Comparison of ENCODE assay signal across 22 cellular contexts in genomic region chr14:75658957-75659356, GRCh38. TPM values are rescaled to one million over a fixed set of nuclear protein-coding genes. Genes with fewer than 3 reads are reported as not detected.
DNase-seq lines count a peak whose midpoint lies in the region; ATAC-seq, FAIRE-seq and TF ChIP-seq lines count a peak whose summit lies in the region.
"Had no signal": no experiment of that assay in that cellular context is flagged by ENCODE, and none has a peak within 500 bp of the region (broad histone marks: within the 10 kb centered on the region; RNA-seq: fewer than 3 reads in every experiment).

No MANE protein-coding gene starts in this region.

- no peak for TF ChIP-seq POLR2A in K562 (conservative IDR thresholded peaks at IDR 0.05)

- peak overlapping the region; percentile 11 for H3K27ac Mint-ChIP-seq in activated CD8-positive, alpha-beta T cell treated with anti-CD3 and anti-CD28 coated beads for 36 hours
- H3K27ac Mint-ChIP-seq in activated CD8-positive, alpha-beta T cell treated with anti-CD3 and anti-CD28 coated beads, Interleukin-2, amount 10 ng/mL, durations not matched to agents 7 days and 5 days, result no peak overlapping the region
- no peak overlapping the region for H3K27ac Mint-ChIP-seq in neural progenitor cell
- H3K27ac Mint-ChIP-seq in CD14-positive monocyte, result peak overlapping the region in 1 of 7 donors; percentile 5

- no peak overlapping the region for H3K4me3 ChIP-seq in K562
- peak overlapping the region; percentile 88 for H3K4me3 ChIP-seq in neural progenitor cell
- H3K4me3 ChIP-seq: BLaER1, heart right ventricle had no signal

- 90% methylated on average over 2 of the region's 2 CpGs for WGBS in K562 (ENCODE audit: insufficient coverage, low coverage, missing lambda C conversion rate)

- no TSS peak for BruUV-seq in K562 (replicated peaks; lab: Mats Ljungman, UMichigan)

- no peak for TF ChIP-seq EP300 in K562 (IDR thresholded peaks at IDR 0.05; ENCODE audit: low read length)

- ATAC-seq in activated CD8-positive, alpha-beta T cell treated with anti-CD3 and anti-CD28 coated beads for 36 hours, result no peak
- no peak for ATAC-seq in activated CD8-positive, alpha-beta T cell treated with anti-CD3 and anti-CD28 coated beads, Interleukin-2, amount 10 ng/mL, durations not matched to agents 7 days and 5 days
- no peak for ATAC-seq in K562
- ATAC-seq in GM21360 (IDR thresholded peaks at IDR 0.05; ENCODE audit: unreplicated experiment), result no peak
- ATAC-seq: heart right ventricle, Right ventricle myocardium inferior, upper lobe of right lung had no signal

- no peak overlapping the region for H3K4me3 Mint-ChIP-seq in activated CD8-positive, alpha-beta T cell treated with anti-CD3 and anti-CD28 coated beads for 36 hours
- H3K4me3 Mint-ChIP-seq in activated CD8-positive, alpha-beta T cell treated with anti-CD3 and anti-CD28 coated beads, Interleukin-2, amount 10 ng/mL, durations not matched to agents 7 days and 5 days, result no peak overlapping the region
- H3K4me3 Mint-ChIP-seq in neural progenitor cell (no peak overlapping the region), CD14-positive monocyte (no peak overlapping the region)

- H3K9me3 ChIP-seq in K562 (replicated peaks; ENCODE audit: control insufficient read depth, insufficient read depth, low read depth, low read length) (no peaks in the 10 kb centered on the region), neural progenitor cell (ENCODE audit: low read depth) (no peaks in the 10 kb centered on the region)
- H3K9me3 ChIP-seq: BLaER1, heart right ventricle, upper lobe of right lung had no signal

- no peak overlapping the region for H3K4me2 ChIP-seq in K562 (ENCODE audit: insufficient read depth, low read length)
- H3K4me2 ChIP-seq in neural progenitor cell, result peak overlapping the region; percentile 85

- H3F3A ChIP-seq in neural progenitor cell (ENCODE audit: low read depth), result peaks cover 27% of the 10 kb centered on the region

- H3K27ac ChIP-seq in K562 (ENCODE audit: extremely low read depth, low read depth, low read length) (no peak overlapping the region), neural progenitor cell (no peak overlapping the region)
- H3K27ac ChIP-seq: BLaER1, heart right ventricle, upper lobe of right lung had no signal

- intact Hi-C loops in activated CD8-positive, alpha-beta T cell treated with anti-CD3 and anti-CD28 coated beads for 36 hours (cut with micrococcal nuclease), result loop anchor here (10.0 kb wide), 1 partner anchor 164 kb away; no protein-coding TSS in a partner anchor
- intact Hi-C loops in K562 (cut with micrococcal nuclease) (loop anchor here (10.0 kb wide), 1 partner anchor 354 kb away; no protein-coding TSS in a partner anchor), CD14-positive monocyte (cut with micrococcal nuclease) (no loop called here)

- in situ Hi-C loops in K562 (cut with MboI), result loop anchor here (25.0 kb wide), 1 partner anchor 522 kb away; the partner anchor contains the start of gene NEK9

- peaks cover 0 to 4% of the 10 kb centered on the region in 2 experiments; a peak in 4 of 5 replicates for H3K4me1 ChIP-seq in K562 (replicated peaks in 1 of 2; ENCODE audit: control insufficient read depth in 2 of 2, insufficient read depth in 2 of 2, low read length in 2 of 2)
- peaks cover 19% of the 10 kb centered on the region for H3K4me1 ChIP-seq in neural progenitor cell

- no peaks in the 10 kb centered on the region for H3K9me1 ChIP-seq in K562 (ENCODE audit: control insufficient read depth, insufficient read depth, low read length)

- no peak for TF ChIP-seq RAD21 in K562 (CRISPR knock-in tag; conservative IDR thresholded peaks at IDR 0.05 in 1 of 2, IDR thresholded peaks at IDR 0.05 in 1 of 2)

- H2AFZ ChIP-seq in K562 (ENCODE audit: low read depth, low read length) (no peak overlapping the region), neural progenitor cell (replicated peaks) (no peak overlapping the region)

- H3K79me2 ChIP-seq in K562 (ENCODE audit: control insufficient read depth, insufficient read depth, low read length) (peaks cover 25% of the 10 kb centered on the region), neural progenitor cell (ENCODE audit: low read depth) (peaks cover 57% of the 10 kb centered on the region)

- peaks cover 18% of the 10 kb centered on the region for H3K4me1 Mint-ChIP-seq in activated CD8-positive, alpha-beta T cell treated with anti-CD3 and anti-CD28 coated beads for 36 hours (ENCODE audit: low read depth)
- peaks cover 31% of the 10 kb centered on the region for H3K4me1 Mint-ChIP-seq in activated CD8-positive, alpha-beta T cell treated with anti-CD3 and anti-CD28 coated beads, Interleukin-2, amount 10 ng/mL, durations not matched to agents 7 days and 5 days (ENCODE audit: low read depth)
- H3K4me1 Mint-ChIP-seq in neural progenitor cell, result peaks cover 30% of the 10 kb centered on the region
- H3K4me1 Mint-ChIP-seq in CD14-positive monocyte, result peaks cover 19% of the 10 kb centered on the region

- TF ChIP-seq CTCF in activated CD8-positive, alpha-beta T cell treated with anti-CD3 and anti-CD28 coated beads for 36 hours (IDR thresholded peaks at IDR 0.05), result no peak
- TF ChIP-seq CTCF in K562 (IDR thresholded peaks at IDR 0.05 in 2 of 3, conservative IDR thresholded peaks at IDR 0.05 in 1 of 3; ENCODE audit: insufficient read depth in 2 of 3, low read depth in 1 of 3, low read length in 3 of 3) (no peak), neural progenitor cell (IDR thresholded peaks at IDR 0.05) (no peak), CD14-positive monocyte (IDR thresholded peaks at IDR 0.05) (no peak)

- H3K36me3 Mint-ChIP-seq in activated CD8-positive, alpha-beta T cell treated with anti-CD3 and anti-CD28 coated beads for 36 hours (ENCODE audit: low read depth), result peaks cover 5% of the 10 kb centered on the region
- H3K36me3 Mint-ChIP-seq in activated CD8-positive, alpha-beta T cell treated with anti-CD3 and anti-CD28 coated beads, Interleukin-2, amount 10 ng/mL, durations not matched to agents 7 days and 5 days (ENCODE audit: low read depth), result peaks cover 20% of the 10 kb centered on the region
- H3K36me3 Mint-ChIP-seq in neural progenitor cell (peaks cover 2% of the 10 kb centered on the region), CD14-positive monocyte (peaks cover 11 to 28% of the 10 kb centered on the region in 2 donors)

- POLR2A ChIA-PET in activated CD8-positive, alpha-beta T cell treated with anti-CD3 and anti-CD28 coated beads for 36 hours (lab: Charles Lee), result no interaction called here
- POLR2A ChIA-PET in activated CD8-positive, alpha-beta T cell treated with anti-CD3 and anti-CD28 coated beads, Interleukin-2, amount 10 ng/mL, durations not matched to agents 7 days and 5 days (lab: Charles Lee), result no interaction called here
- POLR2A ChIA-PET in K562 (lab: Yijun Ruan, JAX), result no interaction called here

- peak; percentile 23 for FAIRE-seq in HTR-8/SVneo (lab: Jason Lieb, UNC)
- no peak for FAIRE-seq in K562 (lab: Jason Lieb, UNC)
- FAIRE-seq: GM18507 had no signal

- H4K20me1 ChIP-seq in K562 (replicated peaks; ENCODE audit: control insufficient read depth, insufficient read depth, low read length) (no peaks in the 10 kb centered on the region), neural progenitor cell (ENCODE audit: low read depth) (peaks cover 7% of the 10 kb centered on the region)
- H4K20me1 ChIP-seq: BLaER1 had no signal

- H3K9ac ChIP-seq in K562 (ENCODE audit: insufficient read depth in 1 of 2, low read depth in 2 of 2, low read length in 2 of 2) (no peak overlapping the region), neural progenitor cell (no peak overlapping the region)
- H3K9ac ChIP-seq: BLaER1 had no signal

- H3K36me3 ChIP-seq in K562 (ENCODE audit: control insufficient read depth, insufficient read depth, low read length), result peaks cover 36% of the 10 kb centered on the region; the same call in 2 of the 3 replicates
- H3K36me3 ChIP-seq in neural progenitor cell, result peaks cover 5% of the 10 kb centered on the region

- DNase-seq in activated CD8-positive, alpha-beta T cell treated with anti-CD3 and anti-CD28 coated beads for 36 hours, result no peak
- DNase-seq in activated CD8-positive, alpha-beta T cell treated with anti-CD3 and anti-CD28 coated beads, Interleukin-2, amount 10 ng/mL, durations not matched to agents 7 days and 5 days, result no peak
- no peak for DNase-seq in HTR-8/SVneo (ENCODE audit: insufficient read length, low spot score)
- DNase-seq in K562 (ENCODE audit: extremely low read depth in 1 of 4, low spot score in 3 of 4), result no peak
- DNase-seq in neural progenitor cell (ENCODE audit: low spot score), result no peak
- DNase-seq in central memory CD4-positive, alpha-beta T cell, result no peak
- no peak for DNase-seq in CD14-positive monocyte (ENCODE audit: low spot score)
- DNase-seq: activated CD4-positive, alpha-beta T cell treated with anti-CD3 and anti-CD28 coated beads for 4 hours; anterior cingulate cortex; DMS 273 treated with DMSO at 0.1 percent for 48 hours; H7; heart right ventricle; NCI-H187; NCI-H345; NCI-H774; SW 1271; upper lobe of right lung had no signal

- H3K9me3 Mint-ChIP-seq in activated CD8-positive, alpha-beta T cell treated with anti-CD3 and anti-CD28 coated beads for 36 hours, result no peaks in the 10 kb centered on the region
- no peaks in the 10 kb centered on the region for H3K9me3 Mint-ChIP-seq in activated CD8-positive, alpha-beta T cell treated with anti-CD3 and anti-CD28 coated beads, Interleukin-2, amount 10 ng/mL, durations not matched to agents 7 days and 5 days (ENCODE audit: insufficient read depth)
- H3K9me3 Mint-ChIP-seq in neural progenitor cell (no peaks in the 10 kb centered on the region), CD14-positive monocyte (no peaks in the 10 kb centered on the region)
- H3K9me3 Mint-ChIP-seq: mesothelial cell of epicardium had no signal

- CTCF ChIA-PET in activated CD8-positive, alpha-beta T cell treated with anti-CD3 and anti-CD28 coated beads for 36 hours (lab: Charles Lee), result interaction anchor here (13.1 kb wide), 1 partner anchor 82 kb away, joined by 281 read pairs; the partner anchor contains the start of gene FLVCR2
- CTCF ChIA-PET in activated CD8-positive, alpha-beta T cell treated with anti-CD3 and anti-CD28 coated beads, Interleukin-2, amount 10 ng/mL, durations not matched to agents 7 days and 5 days (lab: Charles Lee), result interaction anchor here (1.0 to 12.7 kb wide), 2 partner anchors 82 to 170 kb away, joined by 3 to 255 read pairs; partner anchors contain the start of gene FLVCR2
- CTCF ChIA-PET in K562 (lab: Yijun Ruan, JAX; ENCODE audit: low intra/inter-chr PET ratio), result no interaction called here

- no peaks in the 10 kb centered on the region for H3K27me3 Mint-ChIP-seq in activated CD8-positive, alpha-beta T cell treated with anti-CD3 and anti-CD28 coated beads for 36 hours
- no peaks in the 10 kb centered on the region for H3K27me3 Mint-ChIP-seq in activated CD8-positive, alpha-beta T cell treated with anti-CD3 and anti-CD28 coated beads, Interleukin-2, amount 10 ng/mL, durations not matched to agents 7 days and 5 days (ENCODE audit: low read depth)
- H3K27me3 Mint-ChIP-seq in neural progenitor cell (ENCODE audit: insufficient read depth, low read depth) (no peaks in the 10 kb centered on the region), CD14-positive monocyte (ENCODE audit: low read depth in 3 of 3) (peaks cover 0 to 1% (median 0%) of the 10 kb centered on the region in 3 donors)

- no peaks in the 10 kb centered on the region for H3K27me3 ChIP-seq in K562 (ENCODE audit: control insufficient read depth in 2 of 2, insufficient read depth in 2 of 2, low read length in 2 of 2)
- H3K27me3 ChIP-seq in neural progenitor cell, result no peaks in the 10 kb centered on the region
- H3K27me3 ChIP-seq: BLaER1, heart right ventricle, upper lobe of right lung had no signal

RNA-seq across cellular contexts. Expression of gene ERG28, which starts 1.7 kb away (rescaled TPM):
- total RNA-seq in activated CD8-positive, alpha-beta T cell treated with anti-CD3 and anti-CD28 coated beads for 36 hours, result 10 to 100 TPM; 13.4 to 14.9 TPM
- 10 to 100 TPM; 19.0 to 19.2 TPM for total RNA-seq in activated CD8-positive, alpha-beta T cell treated with anti-CD3 and anti-CD28 coated beads, Interleukin-2, amount 10 ng/mL, durations not matched to agents 7 days and 5 days
- total RNA-seq in K562 (2011; cell fraction: chromatin; rRNA removed; ENCODE audit: low replicate concordance), result 12.2 and 14.7 TPM in 2 replicates
- total RNA-seq in K562 (2011; cell fraction: nucleolus; rRNA removed), result 20.0 and 23.0 TPM in 2 replicates
- total RNA-seq in K562 (2011; cell fraction: nucleoplasm; rRNA removed), result 26.0 and 32.5 TPM in 2 replicates
- 3.1 and 5.4 TPM in 2 replicates for total RNA-seq in K562 (2014; rRNA removed)
- 8.0 and 8.5 TPM in 2 replicates for total RNA-seq in K562 (2014; rRNA removed; fragmentation: Illumina TruSeq; extraction: Trizol)
- total RNA-seq in K562 (2015; rRNA removed; fragmentation: Illumina TruSeq; extraction: Trizol), result 6.2 and 6.8 TPM in 2 replicates
- 11.3 and 11.4 TPM in 2 replicates for total RNA-seq in K562 (2021)
- 34.2 and 39.2 TPM in 2 replicates for polyA plus RNA-seq in K562 (2011; rRNA removed)
- 26.3 and 42.2 TPM in 2 replicates for polyA plus RNA-seq in K562 (2011; cell fraction: cytosol; rRNA removed)
- polyA plus RNA-seq in K562 (2011; cell fraction: nucleus; rRNA removed), result 8.5 and 14.6 TPM in 2 replicates
- 11.1 and 13.5 TPM in 2 replicates for polyA plus RNA-seq in K562 (2012)
- polyA plus RNA-seq in K562 (2014; fragmentation: Illumina TruSeq; extraction: Trizol), result 17.2 and 21.3 TPM in 2 replicates
- polyA plus RNA-seq in K562 (2014; fragmentation: Nextera tagmentation; extraction: Ambion mirVana), result 10 to 100 TPM; 26.0 to 32.4 TPM
- polyA plus RNA-seq in K562 (2014; rRNA removed), result 14.2 and 19.3 TPM in 2 replicates
- 9.5 and 11.5 TPM in 2 replicates for polyA minus RNA-seq in K562 (2011; rRNA and poly(A)+ RNA removed)
- polyA minus RNA-seq in K562 (2011; cell fraction: cytosol; rRNA and poly(A)+ RNA removed), result 4.7 and 5.0 TPM in 2 replicates
- 4.0 and 7.1 TPM in 2 replicates for polyA minus RNA-seq in K562 (2011; cell fraction: nucleus; rRNA and poly(A)+ RNA removed)
- 29.3 and 31.2 TPM in 2 replicates for total RNA-seq in neural progenitor cell (ENCODE audit: low replicate concordance)
- 1 to 10 TPM; 5.7 to 8.2 TPM for polyA plus RNA-seq in CD14-positive monocyte

RNA-seq across cellular contexts. Expression of gene TTLL5, which starts 2.1 kb away (rescaled TPM):
- total RNA-seq in activated CD8-positive, alpha-beta T cell treated with anti-CD3 and anti-CD28 coated beads for 36 hours, result 10 to 100 TPM; 23.6 to 27.2 TPM
- 10 to 100 TPM; 40.1 to 45.0 TPM for total RNA-seq in activated CD8-positive, alpha-beta T cell treated with anti-CD3 and anti-CD28 coated beads, Interleukin-2, amount 10 ng/mL, durations not matched to agents 7 days and 5 days
- total RNA-seq in K562 (2011; cell fraction: chromatin; rRNA removed; ENCODE audit: low replicate concordance), result 110 and 194 TPM in 2 replicates
- total RNA-seq in K562 (2011; cell fraction: nucleolus; rRNA removed), result 36.7 and 39.5 TPM in 2 replicates
- 63.6 and 87.8 TPM in 2 replicates for total RNA-seq in K562 (2011; cell fraction: nucleoplasm; rRNA removed)
- 9.0 and 10.8 TPM in 2 replicates for total RNA-seq in K562 (2014; rRNA removed)
- 12.6 and 16.7 TPM in 2 replicates for total RNA-seq in K562 (2014; rRNA removed; fragmentation: Illumina TruSeq; extraction: Trizol)
- 16.9 and 17.0 TPM in 2 replicates for total RNA-seq in K562 (2015; rRNA removed; fragmentation: Illumina TruSeq; extraction: Trizol)
- 17.3 and 17.7 TPM in 2 replicates for total RNA-seq in K562 (2021)
- 17.9 and 18.9 TPM in 2 replicates for polyA plus RNA-seq in K562 (2011; rRNA removed)
- 7.4 and 10.1 TPM in 2 replicates for polyA plus RNA-seq in K562 (2011; cell fraction: cytosol; rRNA removed)
- 24.1 and 26.5 TPM in 2 replicates for polyA plus RNA-seq in K562 (2011; cell fraction: nucleus; rRNA removed)
- 10.2 and 11.5 TPM in 2 replicates for polyA plus RNA-seq in K562 (2012)
- polyA plus RNA-seq in K562 (2014; fragmentation: Illumina TruSeq; extraction: Trizol), result 13.4 and 15.8 TPM in 2 replicates
- polyA plus RNA-seq in K562 (2014; fragmentation: Nextera tagmentation; extraction: Ambion mirVana), result 1 to 10 TPM; 4.1 to 5.4 TPM
- 12.1 and 12.3 TPM in 2 replicates for polyA plus RNA-seq in K562 (2014; rRNA removed)
- polyA minus RNA-seq in K562 (2011; rRNA and poly(A)+ RNA removed), result 67.6 and 79.8 TPM in 2 replicates
- polyA minus RNA-seq in K562 (2011; cell fraction: cytosol; rRNA and poly(A)+ RNA removed), result 9.8 and 17.4 TPM in 2 replicates
- 38.1 and 61.6 TPM in 2 replicates for polyA minus RNA-seq in K562 (2011; cell fraction: nucleus; rRNA and poly(A)+ RNA removed)
- total RNA-seq in neural progenitor cell (ENCODE audit: low replicate concordance), result 27.1 and 61.4 TPM in 2 replicates
- 1 to 10 TPM; 4.2 to 4.7 TPM for polyA plus RNA-seq in CD14-positive monocyte

Comparison
In these comparisons a context has a peak if more than half of its experiments do, and no peak if none do; other contexts are left out.
1. intact Hi-C loops: an anchor here in activated CD8-positive, alpha-beta T cell treated with anti-CD3 and anti-CD28 coated beads for 36 hours (10.0 kb wide) and K562 (10.0 kb wide); none called in CD14-positive monocyte.